ENCODE assay signal across 9 cellular contexts in the genomic region with DNA sequence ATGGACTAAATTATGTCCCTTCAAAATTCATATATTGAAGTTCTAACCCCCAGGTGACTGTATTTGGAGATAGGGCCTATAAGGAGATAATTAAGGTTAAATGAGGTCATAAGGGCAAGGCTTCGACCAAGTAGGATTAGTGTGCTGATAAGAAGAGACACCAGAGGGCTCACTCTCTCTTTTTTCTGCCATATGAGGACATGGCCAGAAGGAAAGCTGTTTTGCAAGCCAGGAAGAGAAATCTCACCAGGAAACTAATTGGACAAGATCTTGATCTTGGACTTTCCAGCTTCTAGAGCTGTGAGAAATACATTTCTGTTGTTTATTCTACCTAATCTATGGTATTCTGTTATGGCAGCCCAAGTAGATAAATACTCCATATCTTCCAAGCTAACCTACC.
DNase-seq lines count a peak whose midpoint lies in the region; ATAC-seq and TF ChIP-seq lines count a peak whose summit lies in the region.
"Had no signal": no experiment of that assay in that cellular context is flagged by ENCODE, and none has a peak within 500 bp of the region (broad histone marks: within the 10 kb centered on the region; RNA-seq: fewer than 3 reads in every experiment).

No MANE protein-coding gene starts in this region.

- H3K9me3 ChIP-seq in MM.1S (replicated peaks; ENCODE audit: insufficient read depth, low read length), result no peaks in the 10 kb centered on the region

- TF ChIP-seq CTCF in MM.1S (IDR thresholded peaks at IDR 0.05; ENCODE audit: low read length) (peak; percentile 55), VCaP (conservative IDR thresholded peaks at IDR 0.05) (peak; percentile 61; the same call in 1 of the 2 replicates)

- no peak overlapping the region for H3K9ac ChIP-seq in MM.1S (ENCODE audit: low read length)

- no peaks in the 10 kb centered on the region for H3K36me3 ChIP-seq in MM.1S (replicated peaks; ENCODE audit: insufficient read depth, low read length)
- H3K36me3 ChIP-seq: tibial nerve had no signal

- ATAC-seq in GM21825 (IDR thresholded peaks at IDR 0.05; ENCODE audit: unreplicated experiment), result no peak

- H3K9me2 ChIP-seq in MM.1S (replicated peaks; ENCODE audit: insufficient read depth, low read length), result no peaks in the 10 kb centered on the region

- H3K79me2 ChIP-seq in MM.1S (ENCODE audit: low read length), result no peaks in the 10 kb centered on the region

- H4K20me1 ChIP-seq in MM.1S (ENCODE audit: insufficient read depth, low read length), result no peaks in the 10 kb centered on the region

- no peaks in the 10 kb centered on the region for H3K27me3 ChIP-seq in MM.1S (replicated peaks; ENCODE audit: insufficient read depth, low read length)
- H3K27me3 ChIP-seq: tibial nerve had no signal

- no peak overlapping the region for H3K4me2 ChIP-seq in MM.1S (ENCODE audit: low read depth, low read length)

- H3K27ac ChIP-seq in MM.1S (ENCODE audit: low read length) (no peak overlapping the region), VCaP (peak overlapping the region; percentile 21; the same call in 1 of the 2 replicates)
- H3K27ac ChIP-seq: tibial nerve had no signal

- no peak overlapping the region for H2AFZ ChIP-seq in MM.1S (ENCODE audit: low read length)

- no peak overlapping the region for H3K4me3 ChIP-seq in MM.1S (ENCODE audit: low read length)
- H3K4me3 ChIP-seq: tibial nerve had no signal

- H3K4me1 ChIP-seq in MM.1S (ENCODE audit: low read length), result no peaks in the 10 kb centered on the region
- H3K4me1 ChIP-seq: tibial nerve had no signal

- DNase-seq in GM03348 (ENCODE audit: low spot score) (peak; percentile 8), MM.1S (peak; percentile 54), myocyte (ENCODE audit: low read depth) (peak; percentile 40), anterior cingulate cortex (lab: John Stamatoyannopoulos, UW) (no peak), T-helper 2 cell (no peak)
- no peak for DNase-seq in activated T-cell treated with anti-CD3 and anti-CD28 coated beads, Interleukin-2, amount 50 U/mL, for 48 hours

- no peaks in the 10 kb centered on the region for H3F3A ChIP-seq in MM.1S (ENCODE audit: insufficient read depth, low read length)

Comparison
In these comparisons a context has a peak if more than half of its experiments do, and no peak if none do; other contexts are left out.
1. DNase-seq: peak in GM03348 (single experiment), MM.1S (single experiment) and myocyte (single experiment); none in anterior cingulate cortex (0 of 58), T-helper 2 cell (0 of 5) and activated T-cell treated with anti-CD3 and anti-CD28 coated beads, Interleukin-2, amount 50 U/mL, for 48 hours (0 of 2).